ENCODE assay signal across 8 cellular contexts in genomic region chr5:126544087-126544740, GRCh38. TPM values are rescaled to one million over a fixed set of nuclear protein-coding genes. Genes with fewer than 3 reads are reported as not detected.
DNase-seq lines count a peak whose midpoint lies in the region; ATAC-seq and TF ChIP-seq lines count a peak whose summit lies in the region.

No MANE protein-coding gene starts in this region.

- TF ChIP-seq POLR2A in suprapubic skin (IDR thresholded peaks at IDR 0.05): no peak

- intact Hi-C loops in mucosa of descending colon (cut with DNase I, micrococcal nuclease): loop anchor here in 1 of 2 donors (5.0 kb wide), 1 partner anchor 207 kb away; no protein-coding TSS in a partner anchor

- no peaks in the 10 kb centered on the region for H3K9me3 ChIP-seq in mucosa of descending colon
- H3K9me3 ChIP-seq in suprapubic skin: no peaks in the 10 kb centered on the region

- H3K4me3 Mint-ChIP-seq in brain: no peak overlapping the region

- H3K4me1 ChIP-seq in mucosa of descending colon (ENCODE audit: low read depth) (no peaks in the 10 kb centered on the region), suprapubic skin (no peaks in the 10 kb centered on the region)

- peak; percentile 42 to 51 for TF ChIP-seq CTCF in brain (conservative IDR thresholded peaks at IDR 0.05)
- no peak for TF ChIP-seq CTCF in mucosa of descending colon (IDR thresholded peaks at IDR 0.05)
- TF ChIP-seq CTCF in suprapubic skin (IDR thresholded peaks at IDR 0.05): peak in 1 of 2 donors; percentile 32

- no peak for TF ChIP-seq EP300 in suprapubic skin (IDR thresholded peaks at IDR 0.05)

- DNase-seq in DMS 273 (lab: John Stamatoyannopoulos, UW; ENCODE audit: unreplicated experiment) (peak; percentile 67), DMS 273 treated with DMSO at 0.1 percent for 48 hours (lab: John Stamatoyannopoulos, UW) (no peak), RPMI7951 (ENCODE audit: low read depth) (peak; percentile 30), mucosa of descending colon (peak in 2 of 3 donors; percentile 61 to 63), suprapubic skin (ENCODE audit: low spot score in 2 of 2) (no peak)

- peaks cover 28% of the 10 kb centered on the region for H3K36me3 Mint-ChIP-seq in brain

- no peak overlapping the region for H3K27ac ChIP-seq in suprapubic skin

- H3K9me3 Mint-ChIP-seq in brain: no peaks in the 10 kb centered on the region

- H3K4me3 ChIP-seq in mucosa of descending colon: no peak overlapping the region
- H3K4me3 ChIP-seq in suprapubic skin: no peak overlapping the region

- H3K27me3 ChIP-seq in suprapubic skin: no peaks in the 10 kb centered on the region

- H3K27me3 Mint-ChIP-seq in brain: no peaks in the 10 kb centered on the region

- peak; percentile 57 for ATAC-seq in GM19372 (IDR thresholded peaks at IDR 0.05; ENCODE audit: low read depth, unreplicated experiment)
- peak; percentile 79 for ATAC-seq in HG03342 (IDR thresholded peaks at IDR 0.05; ENCODE audit: unreplicated experiment)
- ATAC-seq in mucosa of descending colon: peak; percentile 70

- H3K36me3 ChIP-seq in mucosa of descending colon (ENCODE audit: low read depth): no peaks in the 10 kb centered on the region
- peaks cover 48% of the 10 kb centered on the region for H3K36me3 ChIP-seq in suprapubic skin

- no peaks in the 10 kb centered on the region for H3K4me1 Mint-ChIP-seq in brain

- peak overlapping the region in 3 of 5 experiments; percentile 20 to 54 (median 45) for H3K27ac Mint-ChIP-seq in brain

- 77% methylated on average over 12 of the region's 12 CpGs for WGBS in suprapubic skin

RNA-seq across cellular contexts. Expression of gene ALDH7A1, which starts 50.8 kb away (rescaled TPM):
- total RNA-seq in RPMI7951 (2014; rRNA removed; shearing (Covaris generic)): 37.0 and 39.9 TPM in 2 replicates
- 57.0 TPM for polyA plus RNA-seq in brain (ENCODE audit: insufficient read depth, low read depth, low replicate concordance)
- total RNA-seq in mucosa of descending colon: 10 to 100 TPM; 39.4 to 46.1 (median 41.6) TPM
- 10 to 100 TPM; 28.5 to 71.2 (median 43.5) TPM for total RNA-seq in suprapubic skin

RNA-seq across cellular contexts. Expression of gene PHAX, which starts 56.5 kb away (rescaled TPM):
- 43.0 and 67.9 TPM in 2 replicates for total RNA-seq in RPMI7951 (2014; rRNA removed; shearing (Covaris generic))
- polyA plus RNA-seq in brain (ENCODE audit: insufficient read depth, low read depth, low replicate concordance): 22.0 TPM
- total RNA-seq in mucosa of descending colon: 10 to 100 TPM; 30.8 to 43.3 (median 34.0) TPM
- 10 to 100 TPM; 21.8 to 55.2 (median 30.2) TPM for total RNA-seq in suprapubic skin

Comparison
In these comparisons a context has a peak if more than half of its experiments do, and no peak if none do; other contexts are left out.
1. DNase-seq: peak in DMS 273 (single experiment), RPMI7951 (single experiment) and mucosa of descending colon (2 of 3); none in DMS 273 treated with DMSO at 0.1 percent for 48 hours (single experiment) and suprapubic skin (0 of 2).
2. Peak in every context shown above with its lines, with median percentiles within 50 percentile points of each other: ATAC-seq.